1 cellular context compared by ENCODE assay signal in genomic region chr12:111330800-111331752, GRCh38.
TF ChIP-seq lines count a peak whose summit lies in the region.

No MANE protein-coding gene starts in this region.

TF ChIP-seq in neural cell, 6 proteins besides CTCF, POLR2A, EP300 and RAD21 (continued from another document):
- TF ChIP-seq REST (IDR thresholded peaks at IDR 0.05; ENCODE audit: borderline replicate concordance) (no peak), MXI1 (conservative IDR thresholded peaks at IDR 0.05; ENCODE audit: poor library complexity, severe bottlenecking) (no peak), TAF1 (IDR thresholded peaks at IDR 0.05; ENCODE audit: low read depth) (no peak), EZH2 (IDR thresholded peaks at IDR 0.05; ENCODE audit: borderline replicate concordance, insufficient read depth, low read length, poor library complexity, severe bottlenecking) (no peak), POLR2AphosphoS5 (IDR thresholded peaks at IDR 0.05) (no peak)
